In genomic region chr10:90148121-90148855, GRCh38 we compare ENCODE assay signal across 11 cellular contexts.
DNase-seq lines count a peak whose midpoint lies in the region; TF ChIP-seq lines count a peak whose summit lies in the region.
"Had no signal": no experiment of that assay in that cellular context is flagged by ENCODE, and none has a peak within 500 bp of the region (broad histone marks: within the 10 kb centered on the region; RNA-seq: fewer than 3 reads in every experiment).

No MANE protein-coding gene starts in this region.

- POLR2A ChIA-PET in activated CD4-positive, alpha-beta memory T cell treated with anti-CD3 and anti-CD28 coated beads for 36 hours (lab: Charles Lee), result no interaction called here

- H3K4me3 Mint-ChIP-seq in nephron progenitor cell, result no peak overlapping the region
- H3K4me3 Mint-ChIP-seq in activated CD4-positive, alpha-beta memory T cell treated with anti-CD3 and anti-CD28 coated beads for 36 hours, result no peak overlapping the region
- H3K4me3 Mint-ChIP-seq: activated CD8-positive, alpha-beta memory T cell treated with anti-CD3 and anti-CD28 coated beads, Interleukin-2, amount 10 ng/mL, durations not matched to agents 7 days and 5 days had no signal

- H3K4me1 ChIP-seq in thyroid gland (no peaks in the 10 kb centered on the region), ascending aorta (no peaks in the 10 kb centered on the region)
- H3K4me1 ChIP-seq: uterus had no signal

- H3K36me3 Mint-ChIP-seq in nephron progenitor cell (ENCODE audit: low read depth), result no peaks in the 10 kb centered on the region
- no peaks in the 10 kb centered on the region for H3K36me3 Mint-ChIP-seq in activated CD4-positive, alpha-beta memory T cell treated with anti-CD3 and anti-CD28 coated beads for 36 hours
- H3K36me3 Mint-ChIP-seq: activated CD8-positive, alpha-beta memory T cell treated with anti-CD3 and anti-CD28 coated beads, Interleukin-2, amount 10 ng/mL, durations not matched to agents 7 days and 5 days had no signal

- TF ChIP-seq POLR2A in thyroid gland (IDR thresholded peaks at IDR 0.05), result no peak

- CTCF ChIA-PET in activated CD4-positive, alpha-beta memory T cell treated with anti-CD3 and anti-CD28 coated beads for 36 hours (lab: Charles Lee), result interaction anchor here (0.6 kb wide), 1 partner anchor 520 kb away, joined by 3 read pairs; no protein-coding TSS in a partner anchor

- no peak overlapping the region for H3K4me3 ChIP-seq in GM12864 (ENCODE audit: low read depth, low read length)
- H3K4me3 ChIP-seq in brain microvascular endothelial cell (ENCODE audit: low read depth, low read length), result no peak overlapping the region
- no peak overlapping the region for H3K4me3 ChIP-seq in thyroid gland (replicated peaks in 1 of 3)
- no peak overlapping the region for H3K4me3 ChIP-seq in ascending aorta
- H3K4me3 ChIP-seq: mucosa of descending colon, uterus had no signal

- H3K27me3 ChIP-seq in brain microvascular endothelial cell (replicated peaks), result no peaks in the 10 kb centered on the region
- no peaks in the 10 kb centered on the region for H3K27me3 ChIP-seq in thyroid gland
- no peaks in the 10 kb centered on the region for H3K27me3 ChIP-seq in ascending aorta
- H3K27me3 ChIP-seq: uterus had no signal

- H3K27ac Mint-ChIP-seq in nephron progenitor cell, result no peak overlapping the region
- H3K27ac Mint-ChIP-seq in activated CD4-positive, alpha-beta memory T cell treated with anti-CD3 and anti-CD28 coated beads for 36 hours, result no peak overlapping the region
- H3K27ac Mint-ChIP-seq: activated CD8-positive, alpha-beta memory T cell treated with anti-CD3 and anti-CD28 coated beads, Interleukin-2, amount 10 ng/mL, durations not matched to agents 7 days and 5 days had no signal

- DNase-seq in GM12864 (ENCODE audit: low read depth), result no peak
- DNase-seq in MV-4-11 (lab: John Stamatoyannopoulos, UW), result peak; percentile 46
- no peak for DNase-seq in brain microvascular endothelial cell
- DNase-seq in nephron progenitor cell, result no peak
- DNase-seq in thyroid gland, result no peak
- DNase-seq in ascending aorta (ENCODE audit: low spot score in 2 of 2), result no peak
- DNase-seq in activated CD4-positive, alpha-beta memory T cell treated with anti-CD3 and anti-CD28 coated beads for 36 hours, result no peak
- DNase-seq in mucosa of gallbladder (ENCODE audit: low spot score), result no peak
- DNase-seq: activated CD8-positive, alpha-beta memory T cell treated with anti-CD3 and anti-CD28 coated beads, Interleukin-2, amount 10 ng/mL, durations not matched to agents 7 days and 5 days; uterus had no signal

- no peaks in the 10 kb centered on the region for H3K36me3 ChIP-seq in brain microvascular endothelial cell (replicated peaks)
- no peaks in the 10 kb centered on the region for H3K36me3 ChIP-seq in thyroid gland
- no peaks in the 10 kb centered on the region for H3K36me3 ChIP-seq in ascending aorta
- H3K36me3 ChIP-seq: uterus had no signal

- WGBS in thyroid gland, 2 donors, result 63 to 81% methylated on average over 6 of the region's 6 CpGs

- no peaks in the 10 kb centered on the region for H3K9me3 ChIP-seq in thyroid gland
- no peaks in the 10 kb centered on the region for H3K9me3 ChIP-seq in ascending aorta
- H3K9me3 ChIP-seq: mucosa of descending colon, uterus had no signal

- intact Hi-C loops in thyroid gland (cut with DNase I) (no loop called here), ascending aorta (cut with DNase I) (no loop called here)
- intact Hi-C loops in activated CD4-positive, alpha-beta memory T cell treated with anti-CD3 and anti-CD28 coated beads for 36 hours (cut with micrococcal nuclease), result no loop called here

- no peaks in the 10 kb centered on the region for H3K9me3 Mint-ChIP-seq in nephron progenitor cell
- H3K9me3 Mint-ChIP-seq in activated CD4-positive, alpha-beta memory T cell treated with anti-CD3 and anti-CD28 coated beads for 36 hours, result no peaks in the 10 kb centered on the region

- no peak overlapping the region for H3K27ac ChIP-seq in brain microvascular endothelial cell
- no peak overlapping the region for H3K27ac ChIP-seq in thyroid gland
- H3K27ac ChIP-seq in ascending aorta, result no peak overlapping the region
- H3K27ac ChIP-seq: uterus had no signal

- TF ChIP-seq CTCF in GM12864 (IDR thresholded peaks at IDR 0.05; ENCODE audit: low read depth, low read length, missing control alignments), result peak; percentile 44
- peak; percentile 66 for TF ChIP-seq CTCF in brain microvascular endothelial cell (IDR thresholded peaks at IDR 0.05; ENCODE audit: low read depth, low read length, missing control alignments)
- TF ChIP-seq CTCF in nephron progenitor cell (IDR thresholded peaks at IDR 0.05), result peak; percentile 45
- no peak for TF ChIP-seq CTCF in thyroid gland (IDR thresholded peaks at IDR 0.05)
- TF ChIP-seq CTCF in ascending aorta (IDR thresholded peaks at IDR 0.05), result peak in 1 of 3 experiments; percentile 41

- in situ Hi-C loops in brain microvascular endothelial cell (cut with HindIII; ENCODE audit: low pct_ligation_motif_present, low sequenced_read_pairs), result no loop called here

- no peaks in the 10 kb centered on the region for H3K27me3 Mint-ChIP-seq in nephron progenitor cell (ENCODE audit: low read depth, poor library complexity)
- H3K27me3 Mint-ChIP-seq in activated CD4-positive, alpha-beta memory T cell treated with anti-CD3 and anti-CD28 coated beads for 36 hours, result no peaks in the 10 kb centered on the region
- H3K27me3 Mint-ChIP-seq: activated CD8-positive, alpha-beta memory T cell treated with anti-CD3 and anti-CD28 coated beads, Interleukin-2, amount 10 ng/mL, durations not matched to agents 7 days and 5 days had no signal

- peaks cover 6% of the 10 kb centered on the region for H3K4me1 Mint-ChIP-seq in nephron progenitor cell
- H3K4me1 Mint-ChIP-seq in activated CD4-positive, alpha-beta memory T cell treated with anti-CD3 and anti-CD28 coated beads for 36 hours (ENCODE audit: low read depth), result no peaks in the 10 kb centered on the region
- H3K4me1 Mint-ChIP-seq: activated CD8-positive, alpha-beta memory T cell treated with anti-CD3 and anti-CD28 coated beads, Interleukin-2, amount 10 ng/mL, durations not matched to agents 7 days and 5 days had no signal

Comparison
In these comparisons a context has a peak if more than half of its experiments do, and no peak if none do; other contexts are left out.
1. CTCF ChIP-seq: peak in GM12864 (single experiment), brain microvascular endothelial cell (single experiment) and nephron progenitor cell (single experiment); none in thyroid gland (0 of 6).